8 cellular contexts compared by ENCODE assay signal in the genomic region with DNA sequence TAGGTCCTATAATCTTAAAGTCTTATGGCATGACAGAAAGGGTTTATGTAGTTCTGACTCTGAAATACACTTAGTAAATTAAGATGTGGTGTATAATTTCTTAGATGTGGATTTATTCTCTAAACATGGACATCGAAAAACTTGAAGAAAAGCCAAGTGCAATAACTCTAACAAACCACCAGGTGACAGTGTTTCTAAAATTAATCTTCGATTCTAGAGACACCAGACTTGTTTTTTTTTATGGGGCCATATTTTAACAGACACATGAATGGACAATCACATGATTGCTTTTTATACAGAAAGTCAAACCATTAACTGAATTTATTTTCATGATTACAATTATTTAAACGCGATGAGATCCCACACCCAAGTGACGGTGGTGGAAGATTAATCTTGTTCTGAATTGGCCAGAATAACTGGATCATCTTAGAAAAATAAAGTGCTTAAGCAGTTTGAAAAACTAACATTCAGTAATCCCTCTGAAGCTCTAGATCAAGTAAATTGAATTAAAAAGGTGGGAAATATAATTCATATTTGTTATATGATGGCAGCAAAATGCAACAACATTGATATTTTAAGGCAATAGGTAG.
DNase-seq lines count a peak whose midpoint lies in the region; ATAC-seq and TF ChIP-seq lines count a peak whose summit lies in the region.

No MANE protein-coding gene starts in this region.

- peak; percentile 68 for DNase-seq in NCI-H1092 treated with DMSO at 0.1 percent for 48 hours (lab: John Stamatoyannopoulos, UW)
- no peak for DNase-seq in adrenal gland
- no peak for DNase-seq in activated naive CD4-positive, alpha-beta T cell (lab: John Stamatoyannopoulos, UW)
- DNase-seq in G401 (ENCODE audit: low spot score): no peak
- no peak for DNase-seq in HuH-7 (ENCODE audit: low spot score)

- 28 to 37% (median 28%) methylated on average over 5 of the region's 5 CpGs for WGBS in adrenal gland, 4 donors

- intact Hi-C loops in adrenal gland (cut with DNase I): no loop called here

- in situ Hi-C loops in G401 (cut with HindIII; ENCODE audit: low sequenced_read_pairs): loop anchor here (25.0 kb wide), 1 partner anchor 297 kb away; a partner anchor contains a TSS

- no peak for TF ChIP-seq POLR2A in adrenal gland (IDR thresholded peaks at IDR 0.05)

- H3K27me3 ChIP-seq in adrenal gland (no peaks in the 10 kb centered on the region), layer of hippocampus (ENCODE audit: control insufficient read depth, insufficient read depth, low read length) (no peaks in the 10 kb centered on the region)

- peaks cover 0 to 6% (median 0%) of the 10 kb centered on the region in 3 donors for H3K9me3 ChIP-seq in adrenal gland (replicated peaks in 1 of 3)

- TF ChIP-seq CTCF in C4-2B (conservative IDR thresholded peaks at IDR 0.05) (peak; percentile 90), adrenal gland (IDR thresholded peaks at IDR 0.05) (peak; percentile 58 to 91 (median 80))

- H3K36me3 ChIP-seq in adrenal gland (replicated peaks in 1 of 2): no peaks in the 10 kb centered on the region

- H3K4me3 ChIP-seq in adrenal gland: no peak overlapping the region

- ATAC-seq in GM19452 (IDR thresholded peaks at IDR 0.05; ENCODE audit: unreplicated experiment): peak; percentile 56

- H3K27ac ChIP-seq in C4-2B (no peak overlapping the region), adrenal gland (no peak overlapping the region), layer of hippocampus (ENCODE audit: low read depth, low read length) (peak overlapping the region; percentile 75)

- peaks cover 0 to 6% of the 10 kb centered on the region in 2 donors for H3K4me1 ChIP-seq in adrenal gland (replicated peaks in 1 of 2)
